ENCODE assay signal across 18 cellular contexts in genomic region chr7:132030883-132031282, GRCh38.
DNase-seq lines count a peak whose midpoint lies in the region; ATAC-seq, FAIRE-seq and TF ChIP-seq lines count a peak whose summit lies in the region.
"Had no signal": no experiment of that assay in that cellular context is flagged by ENCODE, and none has a peak within 500 bp of the region (broad histone marks: within the 10 kb centered on the region; RNA-seq: fewer than 3 reads in every experiment).

No MANE protein-coding gene starts in this region.

- TF ChIP-seq POLR2A in breast epithelium (IDR thresholded peaks at IDR 0.05) = no peak

- intact Hi-C loops in mammary epithelial cell (cut with micrococcal nuclease) = no loop called here
- intact Hi-C loops in breast epithelium (cut with DNase I; ENCODE audit: low total_unique reads) = no loop called here

- H3K9ac ChIP-seq in mammary epithelial cell (ENCODE audit: insufficient read depth, low read length) = no peak overlapping the region

- peak overlapping the region; percentile 73 for H3K4me2 ChIP-seq in mammary epithelial cell (ENCODE audit: insufficient read depth, low read depth, low read length)

- peaks cover 31% of the 10 kb centered on the region for H3K4me1 ChIP-seq in mammary epithelial cell (ENCODE audit: insufficient read depth, low read length)
- H3K4me1 ChIP-seq in breast epithelium = no peaks in the 10 kb centered on the region
- peaks cover 0 to 12% of the 10 kb centered on the region in 2 donors for H3K4me1 ChIP-seq in lung (ENCODE audit: control insufficient read depth in 2 of 2, insufficient read depth in 2 of 2, low read length in 2 of 2)

- no peak for TF ChIP-seq CTCF in mammary epithelial cell (conservative IDR thresholded peaks at IDR 0.05 in 1 of 2, IDR thresholded peaks at IDR 0.05 in 1 of 2; ENCODE audit: extremely low read depth in 1 of 2, insufficient read depth in 1 of 2, low read depth in 1 of 2, low read length in 2 of 2)
- TF ChIP-seq CTCF in breast epithelium (IDR thresholded peaks at IDR 0.05) = no peak
- no peak for TF ChIP-seq CTCF in bronchial epithelial cell (IDR thresholded peaks at IDR 0.05; ENCODE audit: insufficient read depth, low read length, severe bottlenecking)
- no peak for TF ChIP-seq CTCF in lung (IDR thresholded peaks at IDR 0.05; ENCODE audit: control extremely low read depth, extremely low read depth)
- TF ChIP-seq CTCF in type B pancreatic cell (conservative IDR thresholded peaks at IDR 0.05) = no peak

- CTCF ChIA-PET in mammary epithelial cell (lab: Charles Lee; ENCODE audit: low non-redundant PET) = no interaction called here

- no TSS peak for BruUV-seq in mammary epithelial cell (replicated peaks; lab: Mats Ljungman, UMichigan)

- peak overlapping the region; percentile 51 for H2AFZ ChIP-seq in mammary epithelial cell (ENCODE audit: low read depth, low read length)

- H3K79me2 ChIP-seq in mammary epithelial cell (ENCODE audit: insufficient read depth, low read length) = no peaks in the 10 kb centered on the region

- DNase-seq in mammary epithelial cell (peak; percentile 94), breast epithelium (ENCODE audit: low spot score in 2 of 2) (no peak), bronchial epithelial cell (ENCODE audit: low read depth) (peak; percentile 89), lung (ENCODE audit: low spot score) (no peak), type B pancreatic cell (ENCODE audit: extremely low spot score, unreplicated experiment) (no peak), left lobe of liver (ENCODE audit: low spot score) (no peak), dermis blood vessel endothelial cell (no peak)
- DNase-seq: 8988T, C1 segment of cervical spinal cord, COR-L47, H7, NCI-H1417, NCI-H2081, NCI-H526 treated with DMSO at 0.1 percent for 48 hours, OCI-M1 had no signal

- no peak overlapping the region for H3K4me3 ChIP-seq in mammary epithelial cell (replicated peaks in 1 of 3; ENCODE audit: insufficient read depth in 1 of 3, low read depth in 2 of 3, low read length in 3 of 3)
- no peak overlapping the region for H3K4me3 ChIP-seq in breast epithelium
- H3K4me3 ChIP-seq in bronchial epithelial cell (ENCODE audit: low read depth, low read length) = no peak overlapping the region
- H3K4me3 ChIP-seq in lung = no peak overlapping the region

- H3K36me3 ChIP-seq in mammary epithelial cell (ENCODE audit: insufficient read depth, low read length) (no peaks in the 10 kb centered on the region), breast epithelium (no peaks in the 10 kb centered on the region), bronchial epithelial cell (ENCODE audit: control insufficient read depth, insufficient read depth, low read length) (no peaks in the 10 kb centered on the region), lung (ENCODE audit: control insufficient read depth in 2 of 2, insufficient read depth in 2 of 2, low read length in 2 of 2) (no peaks in the 10 kb centered on the region)

- WGBS in mammary epithelial cell (ENCODE audit: low coverage, missing lambda C conversion rate) = 0% methylated on average over 2 of the region's 2 CpGs
- WGBS in lung, 2 donors = 57 to 77% methylated on average over 2 of the region's 2 CpGs

- no peaks in the 10 kb centered on the region for H3K4me1 Mint-ChIP-seq in type B pancreatic cell (ENCODE audit: unreplicated experiment)

- dilution Hi-C loops in mammary epithelial cell (cut with HindIII; ENCODE audit: low sequenced_read_pairs) = no loop called here

- H3K4me3 Mint-ChIP-seq in type B pancreatic cell = peak overlapping the region; percentile 65
- H3K4me3 Mint-ChIP-seq: IgD-negative memory B cell had no signal

- peak overlapping the region; percentile 49 for H3K27ac ChIP-seq in mammary epithelial cell (ENCODE audit: insufficient read depth, low read depth, low read length)
- H3K27ac ChIP-seq in breast epithelium = no peak overlapping the region
- H3K27ac ChIP-seq in lung (ENCODE audit: low read depth in 1 of 2, low read length in 1 of 2) = no peak overlapping the region

- H3K27ac Mint-ChIP-seq in type B pancreatic cell = peak overlapping the region; percentile 87
- H3K27ac Mint-ChIP-seq: IgD-negative memory B cell had no signal

- H4K20me1 ChIP-seq in mammary epithelial cell (ENCODE audit: insufficient read depth, low read length) = no peaks in the 10 kb centered on the region

- no peaks in the 10 kb centered on the region for H3K9me3 ChIP-seq in mammary epithelial cell (replicated peaks; ENCODE audit: insufficient read depth, low read length)
- H3K9me3 ChIP-seq in breast epithelium = no peaks in the 10 kb centered on the region
- no peaks in the 10 kb centered on the region for H3K9me3 ChIP-seq in lung (ENCODE audit: control insufficient read depth in 2 of 2, insufficient read depth in 1 of 2, low read length in 1 of 2)

- no peaks in the 10 kb centered on the region for H3K36me3 Mint-ChIP-seq in type B pancreatic cell
- H3K36me3 Mint-ChIP-seq: IgD-negative memory B cell had no signal

- FAIRE-seq in bronchial epithelial cell (lab: Jason Lieb, UNC) = no peak

- peak; percentile 34 for ATAC-seq in lung (ENCODE audit: insufficient read depth, low FRiP score)
- no peak for ATAC-seq in left lobe of liver
- ATAC-seq in GM21737 (IDR thresholded peaks at IDR 0.05; ENCODE audit: unreplicated experiment) = no peak
- ATAC-seq: Right ventricle myocardium inferior had no signal

- peaks cover 4% of the 10 kb centered on the region for H3K9me3 Mint-ChIP-seq in type B pancreatic cell
- H3K9me3 Mint-ChIP-seq: IgD-negative memory B cell had no signal

- H3K27me3 Mint-ChIP-seq in type B pancreatic cell = peaks cover 11% of the 10 kb centered on the region
- H3K27me3 Mint-ChIP-seq: IgD-negative memory B cell had no signal

- H3K27me3 ChIP-seq in mammary epithelial cell (ENCODE audit: insufficient read depth, low read length) (no peaks in the 10 kb centered on the region), breast epithelium (no peaks in the 10 kb centered on the region), bronchial epithelial cell (ENCODE audit: control insufficient read depth, insufficient read depth, low read length) (no peaks in the 10 kb centered on the region), lung (ENCODE audit: control insufficient read depth, insufficient read depth) (no peaks in the 10 kb centered on the region)

- in situ Hi-C loops in mammary epithelial cell (cut with MboI; ENCODE audit: low sequenced_read_pairs in 2 of 2) = no loop called here

Comparison
In these comparisons a context has a peak if more than half of its experiments do, and no peak if none do; other contexts are left out.
1. DNase-seq: peak in mammary epithelial cell (single experiment) and bronchial epithelial cell (single experiment); none in breast epithelium (0 of 2), lung (single experiment), type B pancreatic cell (single experiment), left lobe of liver (single experiment) and dermis blood vessel endothelial cell (single experiment).